ENCODE assay signal across 33 cellular contexts in the genomic region with DNA sequence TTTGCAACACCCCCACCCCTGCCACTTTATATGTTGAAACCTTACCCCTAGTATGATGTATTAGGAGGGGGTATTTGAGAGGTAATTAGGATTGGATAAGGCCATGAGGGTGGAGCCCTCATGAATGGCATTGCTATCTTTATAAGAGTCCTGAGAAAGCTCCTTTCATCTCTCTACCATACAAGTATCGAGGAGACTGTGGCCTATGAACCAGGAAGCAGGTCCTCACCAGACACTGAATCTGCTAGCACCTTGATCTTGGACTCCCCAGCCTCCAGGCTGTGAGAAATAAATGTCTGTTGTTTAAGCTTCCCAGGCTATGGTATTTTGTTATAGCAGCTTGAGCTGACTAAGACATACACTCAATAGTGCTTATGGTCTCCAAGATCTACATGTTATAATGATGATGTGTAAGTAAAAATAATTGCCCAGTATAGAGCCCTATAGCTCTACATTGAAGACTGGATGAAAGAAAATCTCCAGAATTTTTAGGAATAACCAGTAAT.
"Had no signal": no experiment of that assay in that cellular context is flagged by ENCODE, and none has a peak within 500 bp of the region (broad histone marks: within the 10 kb centered on the region; RNA-seq: fewer than 3 reads in every experiment).

No MANE protein-coding gene starts in this region.

- H3K9me3 ChIP-seq: heart right ventricle, lower lobe of right lung, neutrophil, ovary, prostate gland, sigmoid colon, stomach, testis, thyroid gland, transverse colon, upper lobe of left lung, vagina had no signal

- H3K27me3 ChIP-seq: heart right ventricle, hepatocyte, neural progenitor cell, neutrophil, ovary, sigmoid colon, stomach, testis, thyroid gland, transverse colon, upper lobe of left lung, vagina had no signal

- H3K4me1 ChIP-seq: lower lobe of right lung, neural progenitor cell, prostate gland, sigmoid colon, stomach, testis, thyroid gland, transverse colon, vagina had no signal

- H2AFZ ChIP-seq: hepatocyte, neural progenitor cell had no signal

- H3K4me2 ChIP-seq: hepatocyte, neural progenitor cell, smooth muscle cell had no signal

- H3K79me2 ChIP-seq: hepatocyte had no signal

- H3K9ac ChIP-seq: neural progenitor cell had no signal

- H3K36me3 ChIP-seq: neural progenitor cell, neutrophil, ovary, prostate gland, sigmoid colon, thyroid gland, transverse colon, vagina had no signal

- H3K4me3 ChIP-seq: heart right ventricle, hepatocyte, lower lobe of right lung, neural progenitor cell, ovary, prostate gland, sigmoid colon, smooth muscle cell, stomach, testis, thyroid gland, transverse colon, upper lobe of left lung, vagina had no signal

- H3K27ac ChIP-seq: heart right ventricle, hepatocyte, lower lobe of right lung, neural progenitor cell, neutrophil, ovary, prostate gland, sigmoid colon, stomach, testis, thyroid gland, transverse colon, vagina had no signal

- DNase-seq: heart right ventricle; islet precursor cell; left ventricle myocardium superior; lower lobe of right lung; mammary epithelial cell; mesenchymal stem cell; naive B cell; natural killer cell; nephron progenitor cell; occipital lobe; ovary; posterior cingulate gyrus; retina; right cardiac atrium; sigmoid colon; stimulated activated CD4-positive, alpha-beta T cell treated with anti-CD3 and anti-CD28 coated beads, Interleukin-1b, Interleukin-23, amount 100 ng/mL, for 48 hours; stimulated activated CD4-positive, alpha-beta T cell treated with anti-CD3 and anti-CD28 coated beads, Interleukin-2, amount 100 ng/mL, for 48 hours; stimulated activated CD4-positive, alpha-beta T cell treated with anti-CD3 and anti-CD28 coated beads, Interleukin-4, amount 100 ng/mL, for 4 hours; stimulated activated CD8-positive, alpha-beta memory T cell treated with anti-CD3 and anti-CD28 coated beads, Interleukin-4, amount 100 ng/mL, for 48 hours; stimulated activated naive CD4-positive, alpha-beta T cell treated with Interleukin-2 at 50 U/mL for 16 hours; stomach; testis; thyroid gland; transverse colon; upper lobe of left lung had no signal

- ATAC-seq: heart right ventricle; left lobe of liver; left ventricle myocardium superior; lower lobe of right lung; natural killer cell; right cardiac atrium; stimulated activated memory B cell treated with anti-CD40 and anti-IgM and Interleukin-4, amounts not matched to agents 10 μg/mL and 1 μg/mL and 100 μg/mL, for 72 hours had no signal
